In the genomic region with DNA sequence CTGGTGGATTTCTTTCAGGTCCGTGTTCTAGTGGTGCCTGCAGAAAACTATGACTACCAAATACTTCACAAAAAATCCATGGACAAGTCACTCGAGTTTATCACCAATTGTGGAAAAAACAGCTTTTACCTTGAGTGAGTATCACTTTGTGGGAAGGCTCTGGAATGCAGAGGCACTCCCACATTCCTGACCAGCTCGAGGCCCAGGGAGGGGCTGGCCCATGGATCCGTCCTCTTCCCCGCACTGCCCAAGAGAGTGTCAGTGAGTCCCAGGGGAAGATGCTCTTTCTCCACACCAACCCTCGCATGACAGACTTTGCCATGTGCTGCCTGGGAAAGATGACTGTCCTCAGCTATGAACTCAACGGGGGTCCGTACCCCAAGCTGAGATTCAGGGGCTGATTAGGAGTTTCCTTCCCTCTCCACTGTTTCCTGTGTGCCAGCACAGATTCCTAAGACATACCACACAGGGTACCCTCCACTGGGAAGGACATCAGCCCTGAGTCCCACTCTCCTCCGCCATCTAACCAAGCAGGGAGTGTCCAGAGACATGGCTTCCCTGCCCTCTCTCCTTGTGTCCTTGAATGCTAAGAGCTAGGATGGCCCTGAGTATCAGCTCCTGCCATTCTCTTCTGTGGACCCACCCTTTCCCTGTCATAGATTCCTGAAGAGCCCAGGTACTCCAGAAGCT, we compare ENCODE assay signal across 1 cellular context.
TF ChIP-seq lines count a peak whose summit lies in the region.

No MANE protein-coding gene starts in this region.

TF ChIP-seq in IMR-90, 13 proteins besides CTCF, POLR2A, EP300 and RAD21:
- TF ChIP-seq, protein P1, sequence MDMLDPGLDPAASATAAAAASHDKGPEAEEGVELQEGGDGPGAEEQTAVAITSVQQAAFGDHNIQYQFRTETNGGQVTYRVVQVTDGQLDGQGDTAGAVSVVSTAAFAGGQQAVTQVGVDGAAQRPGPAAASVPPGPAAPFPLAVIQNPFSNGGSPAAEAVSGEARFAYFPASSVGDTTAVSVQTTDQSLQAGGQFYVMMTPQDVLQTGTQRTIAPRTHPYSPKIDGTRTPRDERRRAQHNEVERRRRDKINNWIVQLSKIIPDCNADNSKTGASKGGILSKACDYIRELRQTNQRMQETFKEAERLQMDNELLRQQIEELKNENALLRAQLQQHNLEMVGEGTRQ (IDR thresholded peaks at IDR 0.05; ENCODE audit: low read depth, low read length) = no peak
- no peak for TF ChIP-seq MXI1 (IDR thresholded peaks at IDR 0.05; ENCODE audit: borderline replicate concordance, low read depth, low read length)
- TF ChIP-seq NFE2L2 (IDR thresholded peaks at IDR 0.05; ENCODE audit: low read depth, low read length) = no peak
- TF ChIP-seq RFX5 (IDR thresholded peaks at IDR 0.05; ENCODE audit: low read depth, low read length) = no peak
- no peak for TF ChIP-seq BHLHE40 (IDR thresholded peaks at IDR 0.05; ENCODE audit: low read depth, low read length)
- TF ChIP-seq, protein P2, sequence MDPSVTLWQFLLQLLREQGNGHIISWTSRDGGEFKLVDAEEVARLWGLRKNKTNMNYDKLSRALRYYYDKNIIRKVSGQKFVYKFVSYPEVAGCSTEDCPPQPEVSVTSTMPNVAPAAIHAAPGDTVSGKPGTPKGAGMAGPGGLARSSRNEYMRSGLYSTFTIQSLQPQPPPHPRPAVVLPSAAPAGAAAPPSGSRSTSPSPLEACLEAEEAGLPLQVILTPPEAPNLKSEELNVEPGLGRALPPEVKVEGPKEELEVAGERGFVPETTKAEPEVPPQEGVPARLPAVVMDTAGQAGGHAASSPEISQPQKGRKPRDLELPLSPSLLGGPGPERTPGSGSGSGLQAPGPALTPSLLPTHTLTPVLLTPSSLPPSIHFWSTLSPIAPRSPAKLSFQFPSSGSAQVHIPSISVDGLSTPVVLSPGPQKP (IDR thresholded peaks at IDR 0.05; ENCODE audit: borderline replicate concordance, low read depth, low read length) = no peak
- TF ChIP-seq RCOR1 (IDR thresholded peaks at IDR 0.05; ENCODE audit: insufficient replicate concordance, low read length) = no peak
- TF ChIP-seq SMC3 (IDR thresholded peaks at IDR 0.05; ENCODE audit: low read depth, low read length) = no peak
- no peak for TF ChIP-seq FOS (IDR thresholded peaks at IDR 0.05; ENCODE audit: low read depth, low read length)
- no peak for TF ChIP-seq CHD1 (IDR thresholded peaks at IDR 0.05; ENCODE audit: low read depth, low read length)
- no peak for TF ChIP-seq MAFK (IDR thresholded peaks at IDR 0.05; ENCODE audit: low read depth, low read length)
- no peak for TF ChIP-seq CEBPB (IDR thresholded peaks at IDR 0.05; ENCODE audit: low read depth, low read length)
- no peak for TF ChIP-seq MAZ (IDR thresholded peaks at IDR 0.05; ENCODE audit: borderline replicate concordance, low read depth, low read length)
TF ChIP-seq in IMR-90: peak in this region for 0.
